In genomic region chr11:8355418-8355742, GRCh38 we compare ENCODE assay signal across 1 cellular context.
TF ChIP-seq lines count a peak whose summit lies in the region.

No MANE protein-coding gene starts in this region.

TF ChIP-seq in GM12878, 131 proteins besides CTCF, POLR2A, EP300 and RAD21 (continued from another document):
- no peak for TF ChIP-seq ZBTB4 (CRISPR knock-in tag; IDR thresholded peaks at IDR 0.05)
